In genomic region chr1:154591206-154591605, GRCh38 we compare ENCODE assay signal across 19 cellular contexts. TPM values are rescaled to one million over a fixed set of nuclear protein-coding genes. Genes with fewer than 3 reads are reported as not detected.
DNase-seq lines count a peak whose midpoint lies in the region; ATAC-seq, FAIRE-seq and TF ChIP-seq lines count a peak whose summit lies in the region.
"Had no signal": no experiment of that assay in that cellular context is flagged by ENCODE, and none has a peak within 500 bp of the region (broad histone marks: within the 10 kb centered on the region; RNA-seq: fewer than 3 reads in every experiment).

No MANE protein-coding gene starts in this region.

- H3K4me3 Mint-ChIP-seq in activated naive CD4-positive, alpha-beta T cell treated with anti-CD3 and anti-CD28 coated beads for 36 hours, result no peak overlapping the region
- no peak overlapping the region for H3K4me3 Mint-ChIP-seq in stimulated activated naive CD8-positive, alpha-beta T cell treated with anti-CD3 and anti-CD28 coated beads, Interleukin-15, Interleukin-2, amounts not matched to agents 100 ng/mL and 50 ng/mL, for 24 hours
- H3K4me3 Mint-ChIP-seq in stimulated activated naive CD8-positive, alpha-beta T cell treated with anti-CD3 and anti-CD28 coated beads, Interleukin-15, amount 100 ng/mL, for 72 hours, result no peak overlapping the region
- H3K4me3 Mint-ChIP-seq: B cell; CD4-positive, alpha-beta T cell; GM23338; H9 had no signal

- DNase-seq in activated naive CD4-positive, alpha-beta T cell treated with anti-CD3 and anti-CD28 coated beads for 36 hours, result no peak
- DNase-seq in activated naive CD4-positive, alpha-beta T cell treated with Interleukin-2 at 50 U/mL for 16 hours, result no peak
- no peak for DNase-seq in stimulated activated naive CD8-positive, alpha-beta T cell treated with anti-CD3 and anti-CD28 coated beads, Interleukin-15, amount 100 ng/mL, for 72 hours
- DNase-seq in GM12878 (ENCODE audit: low read depth, low spot score) (no peak), foreskin keratinocyte (no peak)
- no peak for DNase-seq in effector CD4-positive, alpha-beta T cell
- DNase-seq: ACHN; C1 segment of cervical spinal cord; Calu3; CD4-positive, alpha-beta T cell; DMS 273 treated with DMSO at 0.1 percent for 48 hours; DMS79; H9 had no signal

- POLR2A ChIA-PET in GM12878 (lab: Charles Lee), result interaction anchor here (1.1 kb wide), 1 partner anchor 8 kb away, joined by 6 read pairs; no protein-coding TSS in a partner anchor

- H3K9ac ChIP-seq in GM12878 (ENCODE audit: control insufficient read depth, insufficient read depth, low read length), result no peak overlapping the region

- intact Hi-C loops in activated naive CD4-positive, alpha-beta T cell treated with anti-CD3 and anti-CD28 coated beads for 36 hours (cut with micrococcal nuclease), result no loop called here
- intact Hi-C loops in GM12878 (cut with micrococcal nuclease; ENCODE audit: unreplicated experiment), result no loop called here

- H3K27me3 ChIP-seq in GM12878 (replicated peaks in 1 of 2; ENCODE audit: control insufficient read depth in 2 of 2, insufficient read depth in 2 of 2, low read length in 1 of 2) (no peaks in the 10 kb centered on the region), foreskin keratinocyte (no peaks in the 10 kb centered on the region)

- peaks cover 59% of the 10 kb centered on the region for H3K36me3 Mint-ChIP-seq in activated naive CD4-positive, alpha-beta T cell treated with anti-CD3 and anti-CD28 coated beads for 36 hours (ENCODE audit: low read depth)
- H3K36me3 Mint-ChIP-seq in stimulated activated naive CD8-positive, alpha-beta T cell treated with anti-CD3 and anti-CD28 coated beads, Interleukin-15, Interleukin-2, amounts not matched to agents 100 ng/mL and 50 ng/mL, for 24 hours (ENCODE audit: low read depth), result peaks cover 87% of the 10 kb centered on the region

- in situ Hi-C loops in GM12878 (cut with MboI), result no loop called here

- H3K4me1 Mint-ChIP-seq in activated naive CD4-positive, alpha-beta T cell treated with anti-CD3 and anti-CD28 coated beads for 36 hours (ENCODE audit: low read depth), result no peaks in the 10 kb centered on the region
- peaks cover 8% of the 10 kb centered on the region for H3K4me1 Mint-ChIP-seq in stimulated activated naive CD8-positive, alpha-beta T cell treated with anti-CD3 and anti-CD28 coated beads, Interleukin-15, Interleukin-2, amounts not matched to agents 100 ng/mL and 50 ng/mL, for 24 hours (ENCODE audit: low read depth)
- peaks cover 10% of the 10 kb centered on the region for H3K4me1 Mint-ChIP-seq in stimulated activated naive CD8-positive, alpha-beta T cell treated with anti-CD3 and anti-CD28 coated beads, Interleukin-15, amount 100 ng/mL, for 72 hours
- H3K4me1 Mint-ChIP-seq: B cell, GM23338, H9 had no signal

- no peak overlapping the region for H3K27ac ChIP-seq in GM12878 (ENCODE audit: control insufficient read depth, insufficient read depth)
- H3K27ac ChIP-seq in foreskin keratinocyte, result no peak overlapping the region

- RAD21 ChIA-PET in GM12878 (lab: Charles Lee; ENCODE audit: unreplicated experiment), result no interaction called here

- TF ChIP-seq RAD21 in GM12878 (IDR thresholded peaks at IDR 0.05; ENCODE audit: insufficient read depth, low read depth, low read length), result no peak

- peaks cover 39 to 71% of the 10 kb centered on the region in 2 experiments for H3K36me3 ChIP-seq in GM12878 (ENCODE audit: control insufficient read depth in 2 of 2, insufficient read depth in 2 of 2, low read length in 1 of 2)

- H3K4me1 ChIP-seq in GM12878 (ENCODE audit: control insufficient read depth, insufficient read depth, low read length) (no peaks in the 10 kb centered on the region; the same call in 1 of the 2 replicates), foreskin keratinocyte (no peaks in the 10 kb centered on the region)

- H2AFZ ChIP-seq in GM12878 (ENCODE audit: control insufficient read depth, low read depth, low read length), result no peak overlapping the region
- H2AFZ ChIP-seq: GM23338 had no signal

- peak overlapping the region; percentile 33 for H3K27ac Mint-ChIP-seq in activated naive CD4-positive, alpha-beta T cell treated with anti-CD3 and anti-CD28 coated beads for 36 hours
- peak overlapping the region; percentile 79 for H3K27ac Mint-ChIP-seq in stimulated activated naive CD8-positive, alpha-beta T cell treated with anti-CD3 and anti-CD28 coated beads, Interleukin-15, Interleukin-2, amounts not matched to agents 100 ng/mL and 50 ng/mL, for 24 hours
- H3K27ac Mint-ChIP-seq in stimulated activated naive CD8-positive, alpha-beta T cell treated with anti-CD3 and anti-CD28 coated beads, Interleukin-15, amount 100 ng/mL, for 72 hours, result peak overlapping the region in 1 of 2 donors; percentile 20
- H3K27ac Mint-ChIP-seq: B cell; CD4-positive, alpha-beta T cell; GM23338; H9 had no signal

- no peak for ATAC-seq in stimulated activated naive CD8-positive, alpha-beta T cell treated with anti-CD3 and anti-CD28 coated beads, Interleukin-15, amount 100 ng/mL, for 72 hours
- ATAC-seq in GM12878 (no peak), foreskin keratinocyte (no peak)
- ATAC-seq: GM23338 had no signal

- 89% methylated on average over 7 of the region's 7 CpGs for WGBS in GM12878 (ENCODE audit: insufficient coverage, insufficient replicate concordance, low lambda C conversion rate, missing lambda C conversion rate)

- no peaks in the 10 kb centered on the region for H3K9me3 Mint-ChIP-seq in activated naive CD4-positive, alpha-beta T cell treated with anti-CD3 and anti-CD28 coated beads for 36 hours
- H3K9me3 Mint-ChIP-seq in stimulated activated naive CD8-positive, alpha-beta T cell treated with anti-CD3 and anti-CD28 coated beads, Interleukin-15, Interleukin-2, amounts not matched to agents 100 ng/mL and 50 ng/mL, for 24 hours, result no peaks in the 10 kb centered on the region
- no peaks in the 10 kb centered on the region for H3K9me3 Mint-ChIP-seq in stimulated activated naive CD8-positive, alpha-beta T cell treated with anti-CD3 and anti-CD28 coated beads, Interleukin-15, amount 100 ng/mL, for 72 hours
- H3K9me3 Mint-ChIP-seq: CD4-positive, alpha-beta T cell; GM23338; H9 had no signal

- no peak overlapping the region for H3K4me3 ChIP-seq in GM12878
- H3K4me3 ChIP-seq: GM23338 had no signal

- H3K9me3 ChIP-seq in GM12878 (replicated peaks; ENCODE audit: control insufficient read depth, insufficient read depth, low read length), result no peaks in the 10 kb centered on the region

- no TSS peak for BruUV-seq in GM12878 (replicated peaks; lab: Mats Ljungman, UMichigan)

- H3K27me3 Mint-ChIP-seq in activated naive CD4-positive, alpha-beta T cell treated with anti-CD3 and anti-CD28 coated beads for 36 hours (ENCODE audit: low read depth), result no peaks in the 10 kb centered on the region
- H3K27me3 Mint-ChIP-seq in stimulated activated naive CD8-positive, alpha-beta T cell treated with anti-CD3 and anti-CD28 coated beads, Interleukin-15, Interleukin-2, amounts not matched to agents 100 ng/mL and 50 ng/mL, for 24 hours, result no peaks in the 10 kb centered on the region
- no peaks in the 10 kb centered on the region for H3K27me3 Mint-ChIP-seq in stimulated activated naive CD8-positive, alpha-beta T cell treated with anti-CD3 and anti-CD28 coated beads, Interleukin-15, amount 100 ng/mL, for 72 hours
- H3K27me3 Mint-ChIP-seq: B cell; CD4-positive, alpha-beta T cell had no signal

- FAIRE-seq in GM12878 (lab: Jason Lieb, UNC), result no peak
- FAIRE-seq: GM12891 had no signal

- no peak for TF ChIP-seq EP300 in GM12878 (IDR thresholded peaks at IDR 0.05; ENCODE audit: borderline replicate concordance in 1 of 2, control insufficient read depth in 1 of 2, low read depth in 2 of 2, low read length in 2 of 2)

- CTCF ChIA-PET in activated naive CD4-positive, alpha-beta T cell treated with anti-CD3 and anti-CD28 coated beads for 36 hours (lab: Charles Lee), result interaction anchor here (1.6 to 2.2 kb wide), 2 partner anchors 32 to 112 kb away, joined by 4 to 6 read pairs; no protein-coding TSS in a partner anchor
- CTCF ChIA-PET in GM12878 (lab: Yijun Ruan, JAX), result interaction anchor here (1.0 to 2.2 kb wide), 3 partner anchors 10 to 32 kb away, joined by 3 to 11 read pairs (median 4); no protein-coding TSS in a partner anchor

- peaks cover 7% of the 10 kb centered on the region; the same call in 1 of the 2 replicates for H4K20me1 ChIP-seq in GM12878 (ENCODE audit: control insufficient read depth, insufficient read depth)

- TF ChIP-seq CTCF in GM12878 (IDR thresholded peaks at IDR 0.05 in 2 of 3, conservative IDR thresholded peaks at IDR 0.05 in 1 of 3; ENCODE audit: control insufficient read depth in 2 of 3, extremely low read depth in 1 of 3, insufficient read depth in 1 of 3, low read depth in 3 of 3, low read length in 3 of 3), result no peak
- no peak for TF ChIP-seq CTCF in foreskin keratinocyte (conservative IDR thresholded peaks at IDR 0.05)

- no peak for TF ChIP-seq POLR2A in GM12878 (IDR thresholded peaks at IDR 0.05; ENCODE audit: low read depth, low read length)

- no peaks in the 10 kb centered on the region; the same call in none of the 2 replicates for H3K79me2 ChIP-seq in GM12878 (ENCODE audit: control insufficient read depth, insufficient read depth, low read length)

- SMC1A ChIA-PET in GM12878 (lab: Charles Lee; ENCODE audit: uncharacterized antibody, unreplicated experiment), result interaction anchor here (1.1 to 6.0 kb wide), 3 partner anchors 14 to 33 kb away, joined by 3 to 36 read pairs (median 4); no protein-coding TSS in a partner anchor

- no peak overlapping the region for H3K4me2 ChIP-seq in GM12878 (ENCODE audit: control insufficient read depth, insufficient read depth)
- H3K4me2 ChIP-seq: GM23338 had no signal

RNA-seq across cellular contexts. Expression of gene ADAR, which starts 16.8 kb away (rescaled TPM):
- 100 to 1,000 TPM; 301 to 313 TPM for total RNA-seq in activated naive CD4-positive, alpha-beta T cell treated with anti-CD3 and anti-CD28 coated beads for 36 hours
- 255 and 274 TPM in 2 replicates for total RNA-seq in GM12878 (2013; cell fraction: nucleolus; rRNA removed)
- total RNA-seq in GM12878 (2014; rRNA removed) (177 and 189 TPM in 2 replicates), GM12878 (2014; rRNA removed; fragmentation: Illumina TruSeq; extraction: Trizol) (174 and 179 TPM in 2 replicates), GM12878 (2021) (283 and 292 TPM in 2 replicates), foreskin keratinocyte (154 and 166 TPM in 2 replicates)
- 115 TPM for polyA plus RNA-seq in GM12878 (2011; ENCODE audit: low read depth)
- polyA plus RNA-seq in GM12878 (2011; rRNA removed) (369 and 413 TPM in 2 replicates), GM12878 (2014; fragmentation: Illumina TruSeq; extraction: Trizol) (213 and 235 TPM in 2 replicates), GM12878 (2014; fragmentation: Nextera tagmentation; extraction: Ambion mirVana) (100 to 1,000 TPM in 1 of 2 experiments, 10 to 100 TPM in 1; 55.5 to 105 TPM), GM12878 (2014; rRNA removed) (172 and 180 TPM in 2 replicates), GM12878 (2016; fragmentation: Nextera tagmentation; extraction: Ambion mirVana) (100 to 1,000 TPM; 160 to 169 TPM), foreskin keratinocyte (46.0 and 49.4 TPM in 2 replicates)
- polyA plus RNA-seq in GM12878 (2011; cell fraction: cytosol; rRNA removed), result 278 and 279 TPM in 2 replicates
- 453 and 565 TPM in 2 replicates for polyA plus RNA-seq in GM12878 (2011; cell fraction: nucleus; rRNA removed)
- polyA plus RNA-seq in GM12878 (2012), result 132 and 134 TPM in 2 replicates
- polyA minus RNA-seq in GM12878 (2011; rRNA and poly(A)+ RNA removed), result 717 and 718 TPM in 2 replicates
- 130 and 154 TPM in 2 replicates for polyA minus RNA-seq in GM12878 (2011; cell fraction: cytosol; rRNA and poly(A)+ RNA removed)
- polyA minus RNA-seq in GM12878 (2011; cell fraction: nucleus; rRNA and poly(A)+ RNA removed), result 221 and 272 TPM in 2 replicates

RNA-seq across cellular contexts. Expression of gene CHRNB2, which starts 23.6 kb away (rescaled TPM):
- total RNA-seq in activated naive CD4-positive, alpha-beta T cell treated with anti-CD3 and anti-CD28 coated beads for 36 hours, result not detected
- 0.07 and 0.08 TPM in 2 replicates for total RNA-seq in GM12878 (2013; cell fraction: nucleolus; rRNA removed)
- total RNA-seq in GM12878 (2014; rRNA removed), result not detected in 2 replicates
- total RNA-seq in GM12878 (2014; rRNA removed; fragmentation: Illumina TruSeq; extraction: Trizol), result not detected in 2 replicates
- total RNA-seq in GM12878 (2021), result 0.03 TPM in 1 of 2 replicates, not detected in the other
- 0.10 TPM for polyA plus RNA-seq in GM12878 (2011; ENCODE audit: low read depth)
- not detected in 2 replicates for polyA plus RNA-seq in GM12878 (2011; rRNA removed)
- 0.02 TPM in 1 of 2 replicates, not detected in the other for polyA plus RNA-seq in GM12878 (2011; cell fraction: cytosol; rRNA removed)
- 0.04 and 0.07 TPM in 2 replicates for polyA plus RNA-seq in GM12878 (2011; cell fraction: nucleus; rRNA removed)
- 0.08 and 0.10 TPM in 2 replicates for polyA plus RNA-seq in GM12878 (2012)
- 0.03 TPM in 1 of 2 replicates, not detected in the other for polyA plus RNA-seq in GM12878 (2014; fragmentation: Illumina TruSeq; extraction: Trizol)
- not detected for polyA plus RNA-seq in GM12878 (2014; fragmentation: Nextera tagmentation; extraction: Ambion mirVana)
- 0.01 and 0.04 TPM in 2 replicates for polyA plus RNA-seq in GM12878 (2014; rRNA removed)
- under 1 TPM in 1 of 2 experiments, not detected in 1; 0.11 TPM for polyA plus RNA-seq in GM12878 (2016; fragmentation: Nextera tagmentation; extraction: Ambion mirVana)
- polyA minus RNA-seq in GM12878 (2011; rRNA and poly(A)+ RNA removed), result 0.80 TPM in 1 of 2 replicates, not detected in the other
- not detected in 2 replicates for polyA minus RNA-seq in GM12878 (2011; cell fraction: cytosol; rRNA and poly(A)+ RNA removed)
- not detected in 2 replicates for polyA minus RNA-seq in GM12878 (2011; cell fraction: nucleus; rRNA and poly(A)+ RNA removed)
- 0.03 and 0.07 TPM in 2 replicates for total RNA-seq in foreskin keratinocyte
- 0.02 and 0.07 TPM in 2 replicates for polyA plus RNA-seq in foreskin keratinocyte
- total RNA-seq: A172; B cell; CD4-positive, alpha-beta T cell; G401 had no signal

RNA-seq across cellular contexts. Expression of gene UBE2Q1, which starts 32.7 kb away (rescaled TPM):
- 10 to 100 TPM; 79.2 to 84.6 TPM for total RNA-seq in activated naive CD4-positive, alpha-beta T cell treated with anti-CD3 and anti-CD28 coated beads for 36 hours
- 23.0 and 26.0 TPM in 2 replicates for total RNA-seq in GM12878 (2013; cell fraction: nucleolus; rRNA removed)
- total RNA-seq in GM12878 (2014; rRNA removed) (30.3 and 33.6 TPM in 2 replicates), GM12878 (2014; rRNA removed; fragmentation: Illumina TruSeq; extraction: Trizol) (34.8 and 40.0 TPM in 2 replicates), GM12878 (2021) (79.1 and 82.6 TPM in 2 replicates), foreskin keratinocyte (33.8 and 35.2 TPM in 2 replicates)
- 151 TPM for polyA plus RNA-seq in GM12878 (2011; ENCODE audit: low read depth)
- polyA plus RNA-seq in GM12878 (2011; rRNA removed) (23.5 and 25.1 TPM in 2 replicates), GM12878 (2014; fragmentation: Illumina TruSeq; extraction: Trizol) (63.9 and 75.3 TPM in 2 replicates), GM12878 (2014; fragmentation: Nextera tagmentation; extraction: Ambion mirVana) (10 to 100 TPM; 11.0 to 20.3 TPM), GM12878 (2014; rRNA removed) (24.7 and 27.0 TPM in 2 replicates), GM12878 (2016; fragmentation: Nextera tagmentation; extraction: Ambion mirVana) (1 to 10 TPM; 3.9 to 4.3 TPM), foreskin keratinocyte (42.0 and 48.4 TPM in 2 replicates)
- 14.7 and 17.2 TPM in 2 replicates for polyA plus RNA-seq in GM12878 (2011; cell fraction: cytosol; rRNA removed)
- polyA plus RNA-seq in GM12878 (2011; cell fraction: nucleus; rRNA removed), result 35.1 and 39.0 TPM in 2 replicates
- polyA plus RNA-seq in GM12878 (2012), result 48.0 and 59.0 TPM in 2 replicates
- polyA minus RNA-seq in GM12878 (2011; rRNA and poly(A)+ RNA removed), result 16.3 and 17.7 TPM in 2 replicates
- 14.3 and 20.0 TPM in 2 replicates for polyA minus RNA-seq in GM12878 (2011; cell fraction: cytosol; rRNA and poly(A)+ RNA removed)
- 20.2 and 20.4 TPM in 2 replicates for polyA minus RNA-seq in GM12878 (2011; cell fraction: nucleus; rRNA and poly(A)+ RNA removed)
